8 cellular contexts compared by ENCODE assay signal in the genomic region with DNA sequence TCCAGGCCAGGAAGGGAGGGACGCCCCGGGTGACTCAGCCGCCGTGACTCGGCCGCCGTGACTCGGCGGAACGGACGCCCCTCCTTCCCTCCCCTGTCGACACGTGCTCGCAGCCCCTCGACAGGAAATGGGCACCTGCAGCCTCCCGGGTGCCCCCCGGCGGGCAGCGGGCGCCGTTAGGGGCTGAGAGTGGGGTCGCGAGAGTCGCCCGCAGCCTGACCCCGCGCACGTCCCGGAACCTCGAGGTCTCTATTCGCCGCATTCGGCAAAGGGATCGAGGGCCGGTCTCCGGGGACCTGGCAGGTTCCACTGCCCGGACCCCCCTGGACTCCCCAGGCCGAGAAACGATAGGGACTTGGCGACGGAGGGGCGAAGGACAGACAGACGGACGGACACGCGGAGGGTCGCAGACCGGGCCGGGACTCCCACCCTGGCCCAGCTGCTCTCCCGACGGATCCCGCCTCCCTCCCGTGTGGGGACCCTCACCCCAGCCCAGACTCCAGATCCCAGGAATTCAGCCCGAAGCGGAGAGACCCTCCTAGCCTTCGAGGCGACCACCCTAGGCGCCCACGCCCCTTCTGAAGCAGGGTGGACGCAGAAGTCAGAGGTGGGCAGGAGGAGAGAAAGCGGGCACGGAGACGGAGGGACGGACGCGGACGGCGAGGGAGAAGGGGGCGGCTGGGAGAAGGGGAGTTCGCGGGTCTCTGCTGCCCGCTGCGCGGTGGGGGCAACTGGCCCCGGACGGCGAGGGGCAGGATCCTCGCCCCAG. TPM values are rescaled to one million over a fixed set of nuclear protein-coding genes. Genes with fewer than 3 reads are reported as not detected.
DNase-seq lines count a peak whose midpoint lies in the region; ATAC-seq and TF ChIP-seq lines count a peak whose summit lies in the region.

No MANE protein-coding gene starts in this region.

- ATAC-seq in activated B cell treated with CpG ODN at 0.5 μM for 24 hours (ENCODE audit: low read depth) (peak; percentile 15), lower lobe of right lung (peak; percentile 61 to 67), HG03571 (IDR thresholded peaks at IDR 0.05; ENCODE audit: unreplicated experiment) (no peak)

- intact Hi-C loops in activated B cell treated with CpG ODN at 0.5 μM for 24 hours (cut with micrococcal nuclease): loop anchor here (1.0 kb wide), 2 partner anchors 9 to 20 kb away; partner anchors contain the start of genes C11orf68, CCDC85B and DRAP1
- intact Hi-C loops in lower lobe of right lung (cut with DNase I): no loop called here

- peaks cover 13% of the 10 kb centered on the region for H3K4me1 Mint-ChIP-seq in activated B cell treated with CpG ODN at 0.5 μM for 24 hours

- H3K27me3 Mint-ChIP-seq in activated B cell treated with CpG ODN at 0.5 μM for 24 hours: peaks cover 2% of the 10 kb centered on the region

- TF ChIP-seq CTCF in AG09319 (IDR thresholded peaks at IDR 0.05; ENCODE audit: low read depth, low read length): no peak; the same call in 1 of the 2 replicates
- TF ChIP-seq CTCF in activated B cell treated with CpG ODN at 0.5 μM for 24 hours (IDR thresholded peaks at IDR 0.05): no peak
- no peak for TF ChIP-seq CTCF in coronary artery (IDR thresholded peaks at IDR 0.05)
- TF ChIP-seq CTCF in lower lobe of right lung (IDR thresholded peaks at IDR 0.05): no peak

- H3K4me3 Mint-ChIP-seq in activated B cell treated with CpG ODN at 0.5 μM for 24 hours: peak overlapping the region; percentile 69

- peak overlapping the region; percentile 81 for H3K4me3 ChIP-seq in coronary artery
- H3K4me3 ChIP-seq in lower lobe of right lung: peak overlapping the region; percentile 64

- H3K4me1 ChIP-seq in lower lobe of right lung: peaks cover 27% of the 10 kb centered on the region

- peak overlapping the region; percentile 60 to 88 for H3K27ac ChIP-seq in coronary artery
- H3K27ac ChIP-seq in lower lobe of right lung: peak overlapping the region; percentile 53

- no peak overlapping the region for H3K27ac Mint-ChIP-seq in activated B cell treated with CpG ODN at 0.5 μM for 24 hours

- POLR2A ChIA-PET in activated B cell treated with CpG ODN at 0.5 μM for 24 hours (lab: Charles Lee): interaction anchor here (0.7 to 2.9 kb wide), 11 partner anchors 9 to 188 kb away, joined by 3 to 49 read pairs (median 9); partner anchors contain the start of genes C11orf68, CCDC85B, DRAP1 and FIBP

- no peaks in the 10 kb centered on the region for H3K27me3 ChIP-seq in lower lobe of right lung (ENCODE audit: low read depth)

- H3K9me3 ChIP-seq in lower lobe of right lung: no peaks in the 10 kb centered on the region

- DNase-seq in AG09319 (ENCODE audit: extremely low read depth, low read depth) (peak; percentile 64), HT-29 (ENCODE audit: low spot score) (peak; percentile 76), activated B cell treated with CpG ODN at 0.5 μM for 24 hours (peak; percentile 53), coronary artery (ENCODE audit: low spot score) (peak; percentile 90), lower lobe of right lung (peak; percentile 76), COLO829 (ENCODE audit: low spot score) (no peak)
- DNase-seq in stimulated activated CD8-positive, alpha-beta memory T cell treated with anti-CD3 and anti-CD28 coated beads, Interleukin-2, amount 100 ng/mL, for 48 hours (ENCODE audit: low read depth in 2 of 2): peak; percentile 71 to 77

- no peaks in the 10 kb centered on the region for H3K36me3 ChIP-seq in lower lobe of right lung

- H3K9me3 Mint-ChIP-seq in activated B cell treated with CpG ODN at 0.5 μM for 24 hours: no peaks in the 10 kb centered on the region

- CTCF ChIA-PET in activated B cell treated with CpG ODN at 0.5 μM for 24 hours (lab: Charles Lee): interaction anchor here (2.7 kb wide), 1 partner anchor 9 kb away, joined by 11 read pairs; the partner anchor contains the start of gene CCDC85B

- H3K36me3 Mint-ChIP-seq in activated B cell treated with CpG ODN at 0.5 μM for 24 hours (ENCODE audit: low read depth): no peaks in the 10 kb centered on the region

RNA-seq across cellular contexts. Expression of gene FOSL1, which starts 0.6 kb away (rescaled TPM):
- 123 and 140 TPM in 2 replicates for total RNA-seq in HT-29 (2014; rRNA removed; shearing (Covaris generic))
- total RNA-seq in activated B cell treated with CpG ODN at 0.5 μM for 24 hours: 1.0 and 1.4 TPM in 2 replicates
- total RNA-seq in lower lobe of right lung: 2.2 TPM

RNA-seq across cellular contexts. Expression of gene CCDC85B, which starts 9.1 kb away (rescaled TPM):
- total RNA-seq in HT-29 (2014; rRNA removed; shearing (Covaris generic)): 148 and 155 TPM in 2 replicates
- 21.6 and 23.4 TPM in 2 replicates for total RNA-seq in activated B cell treated with CpG ODN at 0.5 μM for 24 hours
- 28.6 TPM for total RNA-seq in lower lobe of right lung

RNA-seq across cellular contexts. Expression of gene FIBP, which starts 11.3 kb away (rescaled TPM):
- 302 and 303 TPM in 2 replicates for total RNA-seq in HT-29 (2014; rRNA removed; shearing (Covaris generic))
- total RNA-seq in activated B cell treated with CpG ODN at 0.5 μM for 24 hours (74.5 and 76.5 TPM in 2 replicates), lower lobe of right lung (44.0 TPM)

RNA-seq across cellular contexts. Expression of gene C11orf68, which starts 19.3 kb away (rescaled TPM):
- 21.7 and 24.5 TPM in 2 replicates for total RNA-seq in HT-29 (2014; rRNA removed; shearing (Covaris generic))
- total RNA-seq in activated B cell treated with CpG ODN at 0.5 μM for 24 hours: 28.9 and 31.7 TPM in 2 replicates
- total RNA-seq in lower lobe of right lung: 36.5 TPM

RNA-seq across cellular contexts. Expression of gene DRAP1, which starts 19.7 kb away (rescaled TPM):
- 208 and 228 TPM in 2 replicates for total RNA-seq in HT-29 (2014; rRNA removed; shearing (Covaris generic))
- total RNA-seq in activated B cell treated with CpG ODN at 0.5 μM for 24 hours: 64.7 and 75.8 TPM in 2 replicates
- total RNA-seq in lower lobe of right lung: 63.3 TPM

Comparison
In these comparisons a context has a peak if more than half of its experiments do, and no peak if none do; other contexts are left out.
1. RNA of gene FOSL1, which starts 0.6 kb away (total RNA-seq): 123 to 140 TPM in HT-29; 2.2 TPM in lower lobe of right lung (single experiment) and 1.0 to 1.4 TPM in activated B cell treated with CpG ODN at 0.5 μM for 24 hours; every median in the first group is over 10 times any median in the second.